In the genomic region with DNA sequence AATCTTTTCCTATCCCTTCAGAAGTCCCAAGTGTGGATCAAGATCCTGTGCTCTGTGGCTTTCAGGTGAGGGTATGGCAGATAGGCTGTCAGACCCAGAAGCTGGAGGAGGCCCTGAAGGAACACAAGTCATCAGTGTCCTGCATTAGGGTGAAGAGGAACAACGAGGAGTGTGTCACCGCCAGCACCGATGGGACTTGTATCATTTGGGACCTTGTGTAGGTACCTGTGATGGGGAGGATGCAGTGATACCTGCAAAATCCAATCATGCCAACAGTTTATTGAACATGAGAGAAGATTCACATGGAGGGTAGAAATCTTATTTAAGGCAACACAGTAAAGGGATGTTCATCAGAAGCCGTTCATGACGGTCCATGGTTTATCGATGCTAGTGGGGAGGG, we compare ENCODE assay signal across 29 cellular contexts. TPM values are rescaled to one million over a fixed set of nuclear protein-coding genes. Genes with fewer than 3 reads are reported as not detected.
"Had no signal": no experiment of that assay in that cellular context is flagged by ENCODE, and none has a peak within 500 bp of the region (broad histone marks: within the 10 kb centered on the region; RNA-seq: fewer than 3 reads in every experiment).

No MANE protein-coding gene starts in this region.

- DNase-seq: colonic mucosa; cortex of kidney; dermis blood vessel endothelial cell; dorsolateral prefrontal cortex; effector CD4-positive, alpha-beta T cell; effector CD8-positive, alpha-beta T cell; effector memory CD4-positive, alpha-beta T cell; effector memory CD8-positive, alpha-beta T cell; erythroblast; esophagus squamous epithelium; foreskin fibroblast; foreskin keratinocyte; foreskin melanocyte; gastrocnemius medialis; glutamatergic neuron; heart left ventricle; heart right ventricle had no signal

- H3K36me3 ChIP-seq: colonic mucosa, esophagus squamous epithelium, gastrocnemius medialis, gastroesophageal sphincter, heart left ventricle, heart right ventricle had no signal

- H3K27ac Mint-ChIP-seq: dendritic cell treated with granulocyte-macrophage colony-stimulating factor and Interleukin-4, amounts not matched to agents 40 ng/mL and 50 ng/mL, for 4 days; effector memory CD8-positive, alpha-beta T cell had no signal

- H3K4me3 ChIP-seq: colonic mucosa, coronary artery, dorsolateral prefrontal cortex, esophagus squamous epithelium, gastrocnemius medialis, gastroesophageal sphincter, heart left ventricle, heart right ventricle, hepatocyte had no signal

- ATAC-seq: effector memory CD8-positive, alpha-beta T cell; foreskin keratinocyte; gastrocnemius medialis; gastroesophageal sphincter; heart left ventricle; heart right ventricle had no signal

- H3K9me3 Mint-ChIP-seq: dendritic cell treated with granulocyte-macrophage colony-stimulating factor and Interleukin-4, amounts not matched to agents 40 ng/mL and 50 ng/mL, for 4 days; effector memory CD8-positive, alpha-beta T cell had no signal

- H3K27me3 ChIP-seq: colonic mucosa, dorsolateral prefrontal cortex, foreskin keratinocyte, hepatocyte had no signal

- H3K27ac ChIP-seq: colonic mucosa, coronary artery, dorsolateral prefrontal cortex, epithelial cell of prostate, esophagus squamous epithelium, foreskin keratinocyte, gastrocnemius medialis, gastroesophageal sphincter, heart left ventricle, heart right ventricle, hepatocyte had no signal

- H3K4me3 Mint-ChIP-seq: dendritic cell treated with granulocyte-macrophage colony-stimulating factor and Interleukin-4, amounts not matched to agents 40 ng/mL and 50 ng/mL, for 4 days; effector memory CD8-positive, alpha-beta T cell had no signal

- H3K4me1 ChIP-seq: colonic mucosa, esophagus squamous epithelium, foreskin keratinocyte, gastrocnemius medialis, gastroesophageal sphincter, heart left ventricle, heart right ventricle had no signal

- H3K9me3 ChIP-seq: colonic mucosa, gastrocnemius medialis, gastroesophageal sphincter, heart left ventricle had no signal

RNA-seq across cellular contexts. Expression of a gene that starts 10.0 kb away (rescaled TPM):
- total RNA-seq: endothelial cell of umbilical vein, fibroblast of villous mesenchyme, heart right ventricle had no signal

RNA-seq across cellular contexts. Expression of a gene that starts 58.9 kb away (rescaled TPM):
- total RNA-seq: chondrocyte, colonic mucosa, dermis blood vessel endothelial cell, dermis microvascular lymphatic vessel endothelial cell, endothelial cell of umbilical vein, epithelial cell of proximal tubule, esophagus squamous epithelium, foreskin keratinocyte, gastrocnemius medialis, glomerular endothelial cell had no signal
- polyA plus RNA-seq: endothelial cell of umbilical vein, fibroblast of lung, foreskin keratinocyte, heart left ventricle, heart right ventricle, hepatocyte had no signal
